Comparison of ENCODE assay signal across 36 cellular contexts in the genomic region with DNA sequence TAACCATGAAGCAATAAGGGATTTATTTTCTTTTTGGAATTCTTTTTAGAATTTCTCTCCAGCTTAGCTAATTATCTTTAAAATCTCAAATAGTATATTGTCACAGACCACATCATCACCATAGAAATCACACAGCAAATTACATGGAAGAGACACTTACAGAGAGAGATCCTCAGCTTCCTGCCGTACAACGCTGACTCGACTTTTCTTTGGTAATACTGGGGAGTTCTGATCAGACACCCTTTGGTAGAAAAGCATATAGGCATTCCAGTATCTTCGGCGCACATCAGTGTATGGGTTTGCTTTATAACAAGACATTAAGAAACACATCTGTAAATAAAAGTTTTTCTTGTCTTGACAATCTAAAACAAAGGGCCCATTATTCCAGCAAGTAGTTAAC. TPM values are rescaled to one million over a fixed set of nuclear protein-coding genes. Genes with fewer than 3 reads are reported as not detected.
"Had no signal": no experiment of that assay in that cellular context is flagged by ENCODE, and none has a peak within 500 bp of the region (broad histone marks: within the 10 kb centered on the region; RNA-seq: fewer than 3 reads in every experiment).

No MANE protein-coding gene starts in this region.

- H3K9me3 ChIP-seq: Peyer's patch, SJSA1, SK-N-SH had no signal

- H3K4me1 ChIP-seq: Peyer's patch, SJSA1 had no signal

- H3K4me2 ChIP-seq: KMS-11, SK-N-SH had no signal

- H3K27ac ChIP-seq: KMS-11, Peyer's patch, SJSA1, VCaP had no signal

- DNase-seq: activated CD4-positive, alpha-beta memory T cell treated with anti-CD3 and anti-CD28 coated beads, Interleukin-2, amount 10 ng/mL, durations not matched to agents 7 days and 5 days; activated CD4-positive, alpha-beta T cell treated with anti-CD3 and anti-CD28 coated beads for 1 hour; activated CD4-positive, alpha-beta T cell treated with anti-CD3 and anti-CD28 coated beads for 48 hours; activated CD4-positive, CD25-positive, alpha-beta regulatory T cell; activated CD8-positive, alpha-beta memory T cell treated with anti-CD3 and anti-CD28 coated beads for 24 hours; activated CD8-positive, alpha-beta memory T cell treated with anti-CD3 and anti-CD28 coated beads, Interleukin-2, amount 10 ng/mL, durations not matched to agents 7 days and 5 days; activated CD8-positive, alpha-beta memory T cell treated with anti-CD3 and anti-CD28 coated beads, Interleukin-2, amount 50 U/mL, for 48 hours; activated gamma-delta T cell treated with Interleukin-2 at 50 U/mL for 16 hours; activated naive CD4-positive, alpha-beta T cell treated with anti-CD3 and anti-CD28 coated beads for 36 hours; anterior cingulate cortex; caudate nucleus; cerebellar nuclear complex; MM.1S; MV-4-11; NCI-H1092; NCI-H1436 treated with DMSO at 0.1 percent for 48 hours; NCI-H1694 treated with DMSO at 0.1 percent for 48 hours; NCI-H2029; NCI-H510A; NCI-H526; NCI-H748 treated with DMSO at 0.1 percent for 48 hours; NK-92 treated with Interleukin-12 subunit alpha and Interleukin-12 subunit beta, amount 100 ng/mL, for 24 hours; PC-3; Peyer's patch; RPMI8226; SHP77 treated with DMSO at 0.1 percent for 48 hours; SK-N-SH had no signal

- H3K27me3 Mint-ChIP-seq: activated CD4-positive, alpha-beta memory T cell treated with anti-CD3 and anti-CD28 coated beads, Interleukin-2, amount 10 ng/mL, durations not matched to agents 7 days and 5 days; activated CD8-positive, alpha-beta memory T cell treated with anti-CD3 and anti-CD28 coated beads, Interleukin-2, amount 10 ng/mL, durations not matched to agents 7 days and 5 days; brain had no signal

- H3K27ac Mint-ChIP-seq: activated CD4-positive, alpha-beta memory T cell treated with anti-CD3 and anti-CD28 coated beads, Interleukin-2, amount 10 ng/mL, durations not matched to agents 7 days and 5 days; activated CD8-positive, alpha-beta memory T cell treated with anti-CD3 and anti-CD28 coated beads, Interleukin-2, amount 10 ng/mL, durations not matched to agents 7 days and 5 days; T-helper 1 cell treated with Interleukin-12 subunit alpha and Interleukin-12 subunit beta and Interleukin-4 antibody, amounts not matched to agents 30 μg/mL and 1 μg/mL, for 36 hours; T-helper 2 cell treated with Interferon-gamma antibody and Interleukin-4, amounts not matched to agents 5 μg/mL and 100 μg/mL, for 36 hours had no signal

- ATAC-seq: activated CD8-positive, alpha-beta memory T cell treated with anti-CD3 and anti-CD28 coated beads, Interleukin-2, amount 10 ng/mL, durations not matched to agents 7 days and 5 days; activated naive CD4-positive, alpha-beta T cell treated with anti-CD3 and anti-CD28 coated beads, Interleukin-2, amount 50 U/mL, for 72 hours; PC-3 had no signal

- H3K4me1 Mint-ChIP-seq: activated CD4-positive, alpha-beta memory T cell treated with anti-CD3 and anti-CD28 coated beads, Interleukin-2, amount 10 ng/mL, durations not matched to agents 7 days and 5 days; activated CD8-positive, alpha-beta memory T cell treated with anti-CD3 and anti-CD28 coated beads, Interleukin-2, amount 10 ng/mL, durations not matched to agents 7 days and 5 days; brain had no signal

- H3K4me3 Mint-ChIP-seq: activated CD4-positive, alpha-beta memory T cell treated with anti-CD3 and anti-CD28 coated beads, Interleukin-2, amount 10 ng/mL, durations not matched to agents 7 days and 5 days; activated CD8-positive, alpha-beta memory T cell treated with anti-CD3 and anti-CD28 coated beads, Interleukin-2, amount 10 ng/mL, durations not matched to agents 7 days and 5 days; activated naive CD4-positive, alpha-beta T cell treated with anti-CD3 and anti-CD28 coated beads for 36 hours; brain; T-helper 1 cell treated with Interleukin-12 subunit alpha and Interleukin-12 subunit beta and Interleukin-4 antibody, amounts not matched to agents 30 μg/mL and 1 μg/mL, for 36 hours; T-helper 2 cell treated with Interferon-gamma antibody and Interleukin-4, amounts not matched to agents 5 μg/mL and 100 μg/mL, for 36 hours had no signal

- H3K9ac ChIP-seq: KMS-11, SK-N-SH had no signal

- H3K27me3 ChIP-seq: Peyer's patch, SJSA1 had no signal

- H3K9me3 Mint-ChIP-seq: activated CD4-positive, alpha-beta memory T cell treated with anti-CD3 and anti-CD28 coated beads, Interleukin-2, amount 10 ng/mL, durations not matched to agents 7 days and 5 days; activated naive CD4-positive, alpha-beta T cell treated with anti-CD3 and anti-CD28 coated beads for 36 hours; activated naive CD4-positive, alpha-beta T cell treated with anti-CD3 and anti-CD28 coated beads, Interleukin-2, amount 50 U/mL, for 72 hours; brain; T-helper 1 cell treated with Interleukin-12 subunit alpha and Interleukin-12 subunit beta and Interleukin-4 antibody, amounts not matched to agents 30 μg/mL and 1 μg/mL, for 36 hours; T-helper 2 cell treated with Interferon-gamma antibody and Interleukin-4, amounts not matched to agents 5 μg/mL and 100 μg/mL, for 36 hours had no signal

- H3K4me3 ChIP-seq: Peyer's patch, SJSA1 had no signal

- FAIRE-seq: bronchial epithelial cell, TTC549 had no signal

RNA-seq across cellular contexts. Expression of a gene that starts 55.7 kb away (rescaled TPM):
- total RNA-seq: activated naive CD4-positive, alpha-beta T cell treated with anti-CD3 and anti-CD28 coated beads for 36 hours; activated naive CD4-positive, alpha-beta T cell treated with anti-CD3 and anti-CD28 coated beads, Interleukin-2, amount 50 U/mL, for 72 hours had no signal
